ENCODE assay signal across 1 cellular context in genomic region chr3:42814914-42815507, GRCh38.
TF ChIP-seq lines count a peak whose summit lies in the region.

No MANE protein-coding gene starts in this region.

TF ChIP-seq in HEK293, 187 proteins besides CTCF, POLR2A, EP300 and RAD21 (continued from another document and continues in another):
- TF ChIP-seq ZNF211 (tag by site-specific recombination; IDR thresholded peaks at IDR 0.05; ENCODE audit: low read depth) (no peak), ZNF132 (tag by site-specific recombination; IDR thresholded peaks at IDR 0.05; ENCODE audit: borderline replicate concordance) (no peak), INSM2 (tag by site-specific recombination; IDR thresholded peaks at IDR 0.05) (peak; percentile 62; the same call in 1 of the 2 replicates), ZNF155 (tag by site-specific recombination; IDR thresholded peaks at IDR 0.05) (no peak), ZNF473 (tag by site-specific recombination; IDR thresholded peaks at IDR 0.05) (no peak), ZNF302 (tag by site-specific recombination; IDR thresholded peaks at IDR 0.05; ENCODE audit: low read depth) (no peak), ZFP3 (tag by site-specific recombination; IDR thresholded peaks at IDR 0.05; ENCODE audit: low read depth) (no peak), EGR2 (tag by site-specific recombination; IDR thresholded peaks at IDR 0.05; ENCODE audit: low read depth) (no peak), SP7 (tag by site-specific recombination; IDR thresholded peaks at IDR 0.05) (peak; percentile 86), ZNF768 (tag by site-specific recombination; IDR thresholded peaks at IDR 0.05) (no peak), REPIN1 (tag by site-specific recombination; IDR thresholded peaks at IDR 0.05; ENCODE audit: low read depth) (no peak), ZNF629 (tag by site-specific recombination; IDR thresholded peaks at IDR 0.05) (peak; percentile 58), ZNF654 (tag by site-specific recombination; IDR thresholded peaks at IDR 0.05; ENCODE audit: low read depth) (no peak), ZNF146 (tag by site-specific recombination; IDR thresholded peaks at IDR 0.05) (no peak), ZNF596 (tag by site-specific recombination; IDR thresholded peaks at IDR 0.05) (0 out of 2 replicates have a peak, but pooled peaks have one; percentile 36), ZNF660 (tag by site-specific recombination; IDR thresholded peaks at IDR 0.05) (peak; percentile 63; the same call in 1 of the 2 replicates), SP3 (tag by site-specific recombination; IDR thresholded peaks at IDR 0.05) (no peak), OSR2 (tag by site-specific recombination; IDR thresholded peaks at IDR 0.05) (peak; percentile 91), ZNF600 (tag by site-specific recombination; IDR thresholded peaks at IDR 0.05) (peak; percentile 13; the same call in 1 of the 2 replicates), KLF10 (tag by site-specific recombination; IDR thresholded peaks at IDR 0.05) (peak; percentile 79), ZXDB (tag by site-specific recombination; IDR thresholded peaks at IDR 0.05) (peak; percentile 40; the same call in 1 of the 2 replicates), ZNF621 (tag by site-specific recombination; IDR thresholded peaks at IDR 0.05) (no peak), ZBTB49 (tag by site-specific recombination; IDR thresholded peaks at IDR 0.05; ENCODE audit: low read depth) (no peak), ZIC2 (tag by site-specific recombination; IDR thresholded peaks at IDR 0.05) (no peak), ZBTB1 (tag by site-specific recombination; IDR thresholded peaks at IDR 0.05) (no peak), PRDM10 (tag by site-specific recombination; IDR thresholded peaks at IDR 0.05) (peak; percentile 70), ZNF174 (tag by site-specific recombination; IDR thresholded peaks at IDR 0.05) (no peak), ZNF416 (tag by site-specific recombination; IDR thresholded peaks at IDR 0.05) (no peak), ZNF76 (tag by site-specific recombination; IDR thresholded peaks at IDR 0.05; ENCODE audit: borderline replicate concordance, low read depth) (no peak), ZNF639 (tag by site-specific recombination; IDR thresholded peaks at IDR 0.05) (no peak; the same call in 1 of the 2 replicates), ZNF266 (tag by site-specific recombination; IDR thresholded peaks at IDR 0.05; ENCODE audit: low read depth) (no peak), ZNF184 (tag by site-specific recombination; IDR thresholded peaks at IDR 0.05) (peak; percentile 45; the same call in 1 of the 2 replicates), ZNF175 (tag by site-specific recombination; IDR thresholded peaks at IDR 0.05) (no peak), ZBTB21 (tag by site-specific recombination; IDR thresholded peaks at IDR 0.05) (no peak), ZNF248 (tag by site-specific recombination; IDR thresholded peaks at IDR 0.05) (no peak), ZNF843 (tag by site-specific recombination; IDR thresholded peaks at IDR 0.05) (peak; percentile 80), GLI2 (tag by site-specific recombination; IDR thresholded peaks at IDR 0.05; ENCODE audit: borderline replicate concordance, low read depth) (0 out of 2 replicates have a peak, but pooled peaks have one; percentile 49), GLIS1 (tag by site-specific recombination; IDR thresholded peaks at IDR 0.05) (peak; percentile 74), ZNF335 (tag by site-specific recombination; conservative IDR thresholded peaks at IDR 0.05) (peak; percentile 29; the same call in 1 of the 2 replicates), KLF8 (tag by site-specific recombination; IDR thresholded peaks at IDR 0.05) (no peak; the same call in 1 of the 2 replicates), SP2 (tag by site-specific recombination; IDR thresholded peaks at IDR 0.05) (no peak), ZNF366 (tag by site-specific recombination; conservative IDR thresholded peaks at IDR 0.05) (peak; percentile 41; the same call in 1 of the 2 replicates), ZNF792 (tag by site-specific recombination; IDR thresholded peaks at IDR 0.05) (no peak), ZNF580 (tag by site-specific recombination; IDR thresholded peaks at IDR 0.05) (0 out of 2 replicates have a peak, but pooled peaks have one; percentile 58), ZNF10 (tag by site-specific recombination; IDR thresholded peaks at IDR 0.05) (0 out of 2 replicates have a peak, but pooled peaks have one; percentile 10), WT1 (tag by site-specific recombination; IDR thresholded peaks at IDR 0.05) (peak; percentile 97), ZNF140 (tag by site-specific recombination; IDR thresholded peaks at IDR 0.05) (no peak), RBAK (tag by site-specific recombination; IDR thresholded peaks at IDR 0.05) (no peak)
- TF ChIP-seq, protein P1, sequence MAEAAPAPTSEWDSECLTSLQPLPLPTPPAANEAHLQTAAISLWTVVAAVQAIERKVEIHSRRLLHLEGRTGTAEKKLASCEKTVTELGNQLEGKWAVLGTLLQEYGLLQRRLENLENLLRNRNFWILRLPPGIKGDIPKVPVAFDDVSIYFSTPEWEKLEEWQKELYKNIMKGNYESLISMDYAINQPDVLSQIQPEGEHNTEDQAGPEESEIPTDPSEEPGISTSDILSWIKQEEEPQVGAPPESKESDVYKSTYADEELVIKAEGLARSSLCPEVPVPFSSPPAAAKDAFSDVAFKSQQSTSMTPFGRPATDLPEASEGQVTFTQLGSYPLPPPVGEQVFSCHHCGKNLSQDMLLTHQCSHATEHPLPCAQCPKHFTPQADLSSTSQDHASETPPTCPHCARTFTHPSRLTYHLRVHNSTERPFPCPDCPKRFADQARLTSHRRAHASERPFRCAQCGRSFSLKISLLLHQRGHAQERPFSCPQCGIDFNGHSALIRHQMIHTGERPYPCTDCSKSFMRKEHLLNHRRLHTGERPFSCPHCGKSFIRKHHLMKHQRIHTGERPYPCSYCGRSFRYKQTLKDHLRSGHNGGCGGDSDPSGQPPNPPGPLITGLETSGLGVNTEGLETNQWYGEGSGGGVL (tag by site-specific recombination; IDR thresholded peaks at IDR 0.05): peak; percentile 16; the same call in 1 of the 2 replicates
- TF ChIP-seq, protein P2, sequence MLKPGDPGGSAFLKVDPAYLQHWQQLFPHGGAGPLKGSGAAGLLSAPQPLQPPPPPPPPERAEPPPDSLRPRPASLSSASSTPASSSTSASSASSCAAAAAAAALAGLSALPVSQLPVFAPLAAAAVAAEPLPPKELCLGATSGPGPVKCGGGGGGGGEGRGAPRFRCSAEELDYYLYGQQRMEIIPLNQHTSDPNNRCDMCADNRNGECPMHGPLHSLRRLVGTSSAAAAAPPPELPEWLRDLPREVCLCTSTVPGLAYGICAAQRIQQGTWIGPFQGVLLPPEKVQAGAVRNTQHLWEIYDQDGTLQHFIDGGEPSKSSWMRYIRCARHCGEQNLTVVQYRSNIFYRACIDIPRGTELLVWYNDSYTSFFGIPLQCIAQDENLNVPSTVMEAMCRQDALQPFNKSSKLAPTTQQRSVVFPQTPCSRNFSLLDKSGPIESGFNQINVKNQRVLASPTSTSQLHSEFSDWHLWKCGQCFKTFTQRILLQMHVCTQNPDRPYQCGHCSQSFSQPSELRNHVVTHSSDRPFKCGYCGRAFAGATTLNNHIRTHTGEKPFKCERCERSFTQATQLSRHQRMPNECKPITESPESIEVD (tag by site-specific recombination; IDR thresholded peaks at IDR 0.05): peak; percentile 89
- TF ChIP-seq, protein P3, sequence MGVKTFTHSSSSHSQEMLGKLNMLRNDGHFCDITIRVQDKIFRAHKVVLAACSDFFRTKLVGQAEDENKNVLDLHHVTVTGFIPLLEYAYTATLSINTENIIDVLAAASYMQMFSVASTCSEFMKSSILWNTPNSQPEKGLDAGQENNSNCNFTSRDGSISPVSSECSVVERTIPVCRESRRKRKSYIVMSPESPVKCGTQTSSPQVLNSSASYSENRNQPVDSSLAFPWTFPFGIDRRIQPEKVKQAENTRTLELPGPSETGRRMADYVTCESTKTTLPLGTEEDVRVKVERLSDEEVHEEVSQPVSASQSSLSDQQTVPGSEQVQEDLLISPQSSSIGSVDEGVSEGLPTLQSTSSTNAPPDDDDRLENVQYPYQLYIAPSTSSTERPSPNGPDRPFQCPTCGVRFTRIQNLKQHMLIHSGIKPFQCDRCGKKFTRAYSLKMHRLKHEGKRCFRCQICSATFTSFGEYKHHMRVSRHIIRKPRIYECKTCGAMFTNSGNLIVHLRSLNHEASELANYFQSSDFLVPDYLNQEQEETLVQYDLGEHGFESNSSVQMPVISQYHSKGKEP (tag by site-specific recombination; IDR thresholded peaks at IDR 0.05): peak; percentile 87
- TF ChIP-seq, protein P4, sequence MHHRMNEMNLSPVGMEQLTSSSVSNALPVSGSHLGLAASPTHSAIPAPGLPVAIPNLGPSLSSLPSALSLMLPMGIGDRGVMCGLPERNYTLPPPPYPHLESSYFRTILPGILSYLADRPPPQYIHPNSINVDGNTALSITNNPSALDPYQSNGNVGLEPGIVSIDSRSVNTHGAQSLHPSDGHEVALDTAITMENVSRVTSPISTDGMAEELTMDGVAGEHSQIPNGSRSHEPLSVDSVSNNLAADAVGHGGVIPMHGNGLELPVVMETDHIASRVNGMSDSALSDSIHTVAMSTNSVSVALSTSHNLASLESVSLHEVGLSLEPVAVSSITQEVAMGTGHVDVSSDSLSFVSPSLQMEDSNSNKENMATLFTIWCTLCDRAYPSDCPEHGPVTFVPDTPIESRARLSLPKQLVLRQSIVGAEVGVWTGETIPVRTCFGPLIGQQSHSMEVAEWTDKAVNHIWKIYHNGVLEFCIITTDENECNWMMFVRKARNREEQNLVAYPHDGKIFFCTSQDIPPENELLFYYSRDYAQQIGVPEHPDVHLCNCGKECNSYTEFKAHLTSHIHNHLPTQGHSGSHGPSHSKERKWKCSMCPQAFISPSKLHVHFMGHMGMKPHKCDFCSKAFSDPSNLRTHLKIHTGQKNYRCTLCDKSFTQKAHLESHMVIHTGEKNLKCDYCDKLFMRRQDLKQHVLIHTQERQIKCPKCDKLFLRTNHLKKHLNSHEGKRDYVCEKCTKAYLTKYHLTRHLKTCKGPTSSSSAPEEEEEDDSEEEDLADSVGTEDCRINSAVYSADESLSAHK (tag by site-specific recombination; IDR thresholded peaks at IDR 0.05): peak; percentile 64
